In genomic region chr3:126655887-126656286, GRCh38 we compare ENCODE assay signal across 1 cellular context.
TF ChIP-seq lines count a peak whose summit lies in the region.

No MANE protein-coding gene starts in this region.

TF ChIP-seq in GM23338, 12 proteins besides CTCF, POLR2A, EP300 and RAD21 (continued from another document):
- TF ChIP-seq REST (IDR thresholded peaks at IDR 0.05; ENCODE audit: unreplicated experiment) (no peak), EZH2 (IDR thresholded peaks at IDR 0.05; ENCODE audit: low read depth, unreplicated experiment) (no peak), ZNF462 (CRISPR knock-in tag; IDR thresholded peaks at IDR 0.05) (no peak), JUNB (IDR thresholded peaks at IDR 0.05; ENCODE audit: unreplicated experiment) (no peak), NANOG (IDR thresholded peaks at IDR 0.05; ENCODE audit: borderline replicate concordance) (no peak), STAT1 (IDR thresholded peaks at IDR 0.05; ENCODE audit: unreplicated experiment) (no peak), ZNF114 (CRISPR knock-in tag; IDR thresholded peaks at IDR 0.05) (no peak), ETS1 (IDR thresholded peaks at IDR 0.05) (no peak), POLR2AphosphoS5 (IDR thresholded peaks at IDR 0.05; ENCODE audit: low read depth) (no peak)
